Comparison of ENCODE assay signal across 32 cellular contexts in genomic region chr22:27935897-27936296, GRCh38.
"Had no signal": no experiment of that assay in that cellular context is flagged by ENCODE, and none has a peak within 500 bp of the region (broad histone marks: within the 10 kb centered on the region; RNA-seq: fewer than 3 reads in every experiment).

No MANE protein-coding gene starts in this region.

- ATAC-seq: activated CD8-positive, alpha-beta memory T cell treated with anti-CD3 and anti-CD28 coated beads, Interleukin-2, amount 10 ng/mL, durations not matched to agents 7 days and 5 days; activated naive CD8-positive, alpha-beta T cell treated with anti-CD3 and anti-CD28 coated beads, Interleukin-2, amount 50 U/mL, for 24 hours had no signal

- H3K27ac Mint-ChIP-seq: activated CD4-positive, alpha-beta memory T cell treated with anti-CD3 and anti-CD28 coated beads, Interleukin-2, amount 10 ng/mL, durations not matched to agents 7 days and 5 days; activated CD8-positive, alpha-beta memory T cell treated with anti-CD3 and anti-CD28 coated beads, Interleukin-2, amount 10 ng/mL, durations not matched to agents 7 days and 5 days; activated naive CD4-positive, alpha-beta T cell treated with anti-CD3 and anti-CD28 coated beads, Interleukin-2, amount 10 ng/mL, durations not matched to agents 7 days and 5 days; activated naive CD8-positive, alpha-beta T cell; activated naive CD8-positive, alpha-beta T cell treated with anti-CD3 and anti-CD28 coated beads, Interleukin-2, amount 50 U/mL, for 24 hours had no signal

- H3K27ac ChIP-seq: brain microvascular endothelial cell, PC-9, SJCRH30, SK-N-MC, WERI-Rb-1 had no signal

- H3K4me3 ChIP-seq: MG63, PC-9, SJCRH30, SK-N-MC had no signal

- H3K4me2 ChIP-seq: PC-9 had no signal

- DNase-seq: activated CD4-positive, alpha-beta memory T cell treated with anti-CD3 and anti-CD28 coated beads, Interleukin-2, amount 10 ng/mL, durations not matched to agents 7 days and 5 days; activated CD4-positive, alpha-beta T cell treated with anti-CD3 and anti-CD28 coated beads for 1 hour; activated CD4-positive, alpha-beta T cell treated with anti-CD3 and anti-CD28 coated beads for 48 hours; activated CD4-positive, CD25-positive, alpha-beta regulatory T cell; activated CD8-positive, alpha-beta memory T cell treated with anti-CD3 and anti-CD28 coated beads for 24 hours; activated CD8-positive, alpha-beta memory T cell treated with anti-CD3 and anti-CD28 coated beads, Interleukin-2, amount 10 ng/mL, durations not matched to agents 7 days and 5 days; activated CD8-positive, alpha-beta memory T cell treated with anti-CD3 and anti-CD28 coated beads, Interleukin-2, amount 50 U/mL, for 48 hours; activated effector memory CD4-positive, alpha-beta T cell treated with Interleukin-2 at 50 U/mL for 16 hours; activated naive CD4-positive, alpha-beta T cell treated with anti-CD3 and anti-CD28 coated beads, Interleukin-2, amount 10 ng/mL, durations not matched to agents 7 days and 5 days; activated naive CD8-positive, alpha-beta T cell treated with anti-CD3 and anti-CD28 coated beads, Interleukin-2, amount 50 U/mL, for 24 hours; activated T-cell treated with anti-CD3 and anti-CD28 coated beads, Interleukin-2, amount 50 U/mL, for 48 hours; anterior cingulate cortex; brain microvascular endothelial cell; central memory CD4-positive, alpha-beta T cell; Karpas-422; KBM-7; MG63; NCI-H1048; NCI-H1105 treated with DMSO at 0.1 percent for 48 hours; NCI-H1436; NCI-H1694; NCI-H1930; NCI-H345; NCI-H524 treated with DMSO at 0.1 percent for 48 hours; NK-92 treated with Interleukin-12 subunit alpha and Interleukin-12 subunit beta, amount 100 ng/mL, for 24 hours; PC-9; SHP77; SJCRH30; T1000; WERI-Rb-1 had no signal

- H3K36me3 ChIP-seq: brain microvascular endothelial cell, MG63, SJCRH30 had no signal

- H3K4me3 Mint-ChIP-seq: activated CD4-positive, alpha-beta memory T cell treated with anti-CD3 and anti-CD28 coated beads, Interleukin-2, amount 10 ng/mL, durations not matched to agents 7 days and 5 days; activated CD8-positive, alpha-beta memory T cell treated with anti-CD3 and anti-CD28 coated beads, Interleukin-2, amount 10 ng/mL, durations not matched to agents 7 days and 5 days; activated naive CD4-positive, alpha-beta T cell treated with anti-CD3 and anti-CD28 coated beads, Interleukin-2, amount 10 ng/mL, durations not matched to agents 7 days and 5 days; activated naive CD8-positive, alpha-beta T cell; activated naive CD8-positive, alpha-beta T cell treated with anti-CD3 and anti-CD28 coated beads, Interleukin-2, amount 50 U/mL, for 24 hours had no signal

- H3K9me3 Mint-ChIP-seq: activated CD4-positive, alpha-beta memory T cell treated with anti-CD3 and anti-CD28 coated beads, Interleukin-2, amount 10 ng/mL, durations not matched to agents 7 days and 5 days; activated naive CD4-positive, alpha-beta T cell treated with anti-CD3 and anti-CD28 coated beads, Interleukin-2, amount 10 ng/mL, durations not matched to agents 7 days and 5 days; activated naive CD8-positive, alpha-beta T cell treated with anti-CD3 and anti-CD28 coated beads, Interleukin-2, amount 50 U/mL, for 24 hours had no signal

- H3K4me1 Mint-ChIP-seq: activated CD4-positive, alpha-beta memory T cell treated with anti-CD3 and anti-CD28 coated beads, Interleukin-2, amount 10 ng/mL, durations not matched to agents 7 days and 5 days; activated CD8-positive, alpha-beta memory T cell treated with anti-CD3 and anti-CD28 coated beads, Interleukin-2, amount 10 ng/mL, durations not matched to agents 7 days and 5 days; activated naive CD4-positive, alpha-beta T cell treated with anti-CD3 and anti-CD28 coated beads, Interleukin-2, amount 10 ng/mL, durations not matched to agents 7 days and 5 days; activated naive CD8-positive, alpha-beta T cell treated with anti-CD3 and anti-CD28 coated beads, Interleukin-2, amount 50 U/mL, for 24 hours had no signal

- H3K27me3 ChIP-seq: brain microvascular endothelial cell, MG63, SJCRH30 had no signal

- H3K27me3 Mint-ChIP-seq: activated CD4-positive, alpha-beta memory T cell treated with anti-CD3 and anti-CD28 coated beads, Interleukin-2, amount 10 ng/mL, durations not matched to agents 7 days and 5 days; activated CD8-positive, alpha-beta memory T cell treated with anti-CD3 and anti-CD28 coated beads, Interleukin-2, amount 10 ng/mL, durations not matched to agents 7 days and 5 days; activated naive CD4-positive, alpha-beta T cell treated with anti-CD3 and anti-CD28 coated beads, Interleukin-2, amount 10 ng/mL, durations not matched to agents 7 days and 5 days; activated naive CD8-positive, alpha-beta T cell; activated naive CD8-positive, alpha-beta T cell treated with anti-CD3 and anti-CD28 coated beads, Interleukin-2, amount 50 U/mL, for 24 hours had no signal

- H2AFZ ChIP-seq: PC-9 had no signal

- H3K9me3 ChIP-seq: MG63, SJCRH30 had no signal
